8 cellular contexts compared by ENCODE assay signal in genomic region chr4:72112514-72113156, GRCh38.
DNase-seq lines count a peak whose midpoint lies in the region; ATAC-seq, FAIRE-seq and TF ChIP-seq lines count a peak whose summit lies in the region.

No MANE protein-coding gene starts in this region.

- H3K27me3 Mint-ChIP-seq in activated naive CD4-positive, alpha-beta T cell treated with anti-CD3 and anti-CD28 coated beads, Interleukin-2, amount 10 ng/mL, durations not matched to agents 7 days and 5 days = no peaks in the 10 kb centered on the region

- no peaks in the 10 kb centered on the region for H3K9me3 Mint-ChIP-seq in activated naive CD4-positive, alpha-beta T cell treated with anti-CD3 and anti-CD28 coated beads, Interleukin-2, amount 10 ng/mL, durations not matched to agents 7 days and 5 days

- no peaks in the 10 kb centered on the region for H3K36me3 Mint-ChIP-seq in activated naive CD4-positive, alpha-beta T cell treated with anti-CD3 and anti-CD28 coated beads, Interleukin-2, amount 10 ng/mL, durations not matched to agents 7 days and 5 days

- DNase-seq in GM18507 (ENCODE audit: extremely low spot score, insufficient read length, low read depth) = peak; percentile 9
- DNase-seq in bronchial epithelial cell (ENCODE audit: low read depth) = peak; percentile 100
- peak; percentile 58 for DNase-seq in urothelium cell line (ENCODE audit: low spot score)
- DNase-seq in middle frontal gyrus (ENCODE audit: extremely low spot score, low spot score) = no peak
- no peak for DNase-seq in superior temporal gyrus (ENCODE audit: extremely low spot score)
- no peak for DNase-seq in activated naive CD4-positive, alpha-beta T cell treated with anti-CD3 and anti-CD28 coated beads, Interleukin-2, amount 10 ng/mL, durations not matched to agents 7 days and 5 days

- no peaks in the 10 kb centered on the region for H3K4me1 Mint-ChIP-seq in activated naive CD4-positive, alpha-beta T cell treated with anti-CD3 and anti-CD28 coated beads, Interleukin-2, amount 10 ng/mL, durations not matched to agents 7 days and 5 days

- peak; percentile 92 for ATAC-seq in GM21526 (IDR thresholded peaks at IDR 0.05; ENCODE audit: low FRiP score, unreplicated experiment)
- peak; percentile 96 for ATAC-seq in HG03575 (IDR thresholded peaks at IDR 0.05; ENCODE audit: extremely low read depth, insufficient number of reproducible peaks, low FRiP score, unreplicated experiment)

- H3K4me3 Mint-ChIP-seq in activated naive CD4-positive, alpha-beta T cell treated with anti-CD3 and anti-CD28 coated beads, Interleukin-2, amount 10 ng/mL, durations not matched to agents 7 days and 5 days = no peak overlapping the region

- no peak for TF ChIP-seq CTCF in bronchial epithelial cell (IDR thresholded peaks at IDR 0.05; ENCODE audit: insufficient read depth, low read length, severe bottlenecking)

- H3K27ac Mint-ChIP-seq in activated naive CD4-positive, alpha-beta T cell treated with anti-CD3 and anti-CD28 coated beads, Interleukin-2, amount 10 ng/mL, durations not matched to agents 7 days and 5 days = no peak overlapping the region

- no peaks in the 10 kb centered on the region for H3K36me3 ChIP-seq in bronchial epithelial cell (ENCODE audit: control insufficient read depth, insufficient read depth, low read length)

- FAIRE-seq in GM18507 (lab: Jason Lieb, UNC) = peak; percentile 92
- FAIRE-seq in bronchial epithelial cell (lab: Jason Lieb, UNC) = peak; percentile 43
- FAIRE-seq in urothelium cell line (lab: Jason Lieb, UNC) = peak; percentile 97

- CTCF ChIA-PET in activated naive CD4-positive, alpha-beta T cell treated with anti-CD3 and anti-CD28 coated beads, Interleukin-2, amount 10 ng/mL, durations not matched to agents 7 days and 5 days (lab: Charles Lee) = no interaction called here

- no peaks in the 10 kb centered on the region for H3K27me3 ChIP-seq in bronchial epithelial cell (ENCODE audit: control insufficient read depth, insufficient read depth, low read length)

- H3K4me3 ChIP-seq in bronchial epithelial cell (ENCODE audit: low read depth, low read length) = no peak overlapping the region

Comparison
In these comparisons a context has a peak if more than half of its experiments do, and no peak if none do; other contexts are left out.
1. DNase-seq: peak in GM18507 (single experiment), bronchial epithelial cell (single experiment) and urothelium cell line (single experiment); none in middle frontal gyrus (single experiment), superior temporal gyrus (single experiment) and activated naive CD4-positive, alpha-beta T cell treated with anti-CD3 and anti-CD28 coated beads, Interleukin-2, amount 10 ng/mL, durations not matched to agents 7 days and 5 days (single experiment).